In the genomic region with DNA sequence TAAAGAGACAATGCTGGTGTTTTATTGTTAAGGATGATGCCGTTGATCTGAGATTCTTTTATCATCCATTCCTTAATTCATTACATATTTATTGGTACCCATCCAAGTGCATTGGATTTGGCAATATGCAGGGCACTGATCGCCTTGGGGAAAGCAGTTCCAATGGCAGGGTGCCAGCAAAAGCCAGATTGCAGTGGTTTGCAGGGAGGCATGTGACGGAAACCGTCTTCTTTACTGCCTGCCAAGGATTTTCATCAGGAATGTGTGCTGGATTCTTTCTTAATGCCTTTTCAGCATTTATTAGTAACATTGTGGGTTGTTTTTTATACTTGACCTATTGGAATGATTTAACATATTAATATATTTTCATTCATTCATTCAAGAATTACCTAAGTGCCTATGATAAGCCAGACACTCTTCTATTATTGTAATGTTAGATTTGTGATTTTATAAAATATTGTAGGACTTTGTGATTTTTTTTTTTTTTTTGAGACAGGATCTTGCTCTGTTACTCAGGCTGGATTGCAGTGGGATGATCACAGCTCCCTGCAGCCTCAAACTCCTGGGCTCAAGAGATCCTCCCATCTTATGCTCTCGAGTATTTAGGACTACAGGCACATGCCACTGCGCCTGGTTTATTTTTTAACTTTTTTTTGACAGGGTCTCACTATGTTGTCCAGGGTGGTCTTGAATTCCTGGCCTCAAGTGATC, we compare ENCODE assay signal across 8 cellular contexts.
DNase-seq lines count a peak whose midpoint lies in the region; ATAC-seq and TF ChIP-seq lines count a peak whose summit lies in the region.

No MANE protein-coding gene starts in this region.

- no peak for ATAC-seq in HG02642 (IDR thresholded peaks at IDR 0.05; ENCODE audit: poor library complexity, unreplicated experiment)

- no peak for TF ChIP-seq CTCF in AG09309 (IDR thresholded peaks at IDR 0.05; ENCODE audit: control insufficient read depth, insufficient read depth, low read depth, low read length, missing control alignments)
- TF ChIP-seq CTCF in GM10248 (IDR thresholded peaks at IDR 0.05; ENCODE audit: control extremely low read depth, extremely low read depth, low read depth, missing control alignments): no peak
- TF ChIP-seq CTCF in GM20000 (IDR thresholded peaks at IDR 0.05; ENCODE audit: extremely low read depth, missing control alignments): no peak

- CTCF ChIA-PET in GM10248 (lab: Yijun Ruan, JAX): no interaction called here

- H3K4me3 ChIP-seq in AG09309 (ENCODE audit: control insufficient read depth, low read depth, low read length): no peak overlapping the region

- DNase-seq in AG09309 (ENCODE audit: low read depth) (peak; percentile 95), NCI-H1694 treated with DMSO at 0.1 percent for 48 hours (lab: John Stamatoyannopoulos, UW) (peak; percentile 72), cerebellar cortex (ENCODE audit: low spot score) (peak; percentile 86), lung microvascular endothelial cell (ENCODE audit: low read depth in 2 of 2) (peak; percentile 51 to 83), GM10248 (ENCODE audit: extremely low spot score) (no peak), GM20000 (ENCODE audit: low spot score) (no peak), middle frontal gyrus (ENCODE audit: extremely low spot score, low spot score) (no peak)

- POLR2A ChIA-PET in GM10248 (lab: Yijun Ruan, JAX): no interaction called here

Comparison
In these comparisons a context has a peak if more than half of its experiments do, and no peak if none do; other contexts are left out.
1. DNase-seq: peak in AG09309 (single experiment), NCI-H1694 treated with DMSO at 0.1 percent for 48 hours (single experiment), cerebellar cortex (single experiment) and lung microvascular endothelial cell (2 of 2); none in GM10248 (single experiment), GM20000 (single experiment) and middle frontal gyrus (single experiment).